Comparison of ENCODE assay signal across 25 cellular contexts in genomic region chr6:134257516-134257915, GRCh38.
"Had no signal": no experiment of that assay in that cellular context is flagged by ENCODE, and none has a peak within 500 bp of the region (broad histone marks: within the 10 kb centered on the region; RNA-seq: fewer than 3 reads in every experiment).

No MANE protein-coding gene starts in this region.

- H3K9me3 Mint-ChIP-seq: mesothelial cell of epicardium, naive B cell had no signal

- H3K27ac ChIP-seq: colonic mucosa, epithelial cell of prostate, esophagus squamous epithelium, gastrocnemius medialis, heart right ventricle, left lung, lower lobe of right lung had no signal

- H3K4me1 Mint-ChIP-seq: naive B cell had no signal

- DNase-seq: colonic mucosa; cortex of kidney; dermis blood vessel endothelial cell; dorsolateral prefrontal cortex; effector CD4-positive, alpha-beta T cell; effector memory CD4-positive, alpha-beta T cell; erythroblast; esophagus squamous epithelium; foreskin fibroblast; foreskin melanocyte; gastrocnemius medialis; glutamatergic neuron; head of caudate nucleus; heart right ventricle; hippocampal formation; left cardiac atrium; left lung; left ventricle myocardium superior; lower lobe of right lung; mesenchymal stem cell; mucosa of descending colon; naive B cell had no signal

- ATAC-seq: esophagus mucosa, gastrocnemius medialis, heart right ventricle, left cardiac atrium, left lung, left ventricle myocardium superior, lower lobe of right lung, mucosa of descending colon had no signal

- H3K4me3 Mint-ChIP-seq: mesothelial cell of epicardium, naive B cell had no signal

- H3K27ac Mint-ChIP-seq: mesothelial cell of epicardium, naive B cell had no signal

- H3K4me3 ChIP-seq: colonic mucosa, dorsolateral prefrontal cortex, esophagus squamous epithelium, gastrocnemius medialis, heart right ventricle, left lung, lower lobe of right lung, mucosa of descending colon had no signal

- H3K27me3 Mint-ChIP-seq: naive B cell had no signal

- H3K9me3 ChIP-seq: colonic mucosa, esophagus squamous epithelium, gastrocnemius medialis, heart right ventricle, left lung, lower lobe of right lung, mucosa of descending colon had no signal

- H3K4me1 ChIP-seq: colonic mucosa, esophagus squamous epithelium, heart right ventricle, left lung, lower lobe of right lung had no signal

- H3K27me3 ChIP-seq: colonic mucosa, dorsolateral prefrontal cortex, esophagus squamous epithelium, gastrocnemius medialis, heart right ventricle, left lung had no signal

- H3K36me3 ChIP-seq: colonic mucosa, esophagus squamous epithelium, gastrocnemius medialis, heart right ventricle, left lung, lower lobe of right lung had no signal

- H3K36me3 Mint-ChIP-seq: mesothelial cell of epicardium, naive B cell had no signal
